ENCODE assay signal across 1 cellular context in genomic region chr6:30206152-30206551, GRCh38.
TF ChIP-seq lines count a peak whose summit lies in the region.

No MANE protein-coding gene starts in this region.

TF ChIP-seq in liver, 16 proteins besides CTCF, POLR2A, EP300 and RAD21:
- no peak for TF ChIP-seq ZBTB33 (IDR thresholded peaks at IDR 0.05)
- TF ChIP-seq, protein P1, sequence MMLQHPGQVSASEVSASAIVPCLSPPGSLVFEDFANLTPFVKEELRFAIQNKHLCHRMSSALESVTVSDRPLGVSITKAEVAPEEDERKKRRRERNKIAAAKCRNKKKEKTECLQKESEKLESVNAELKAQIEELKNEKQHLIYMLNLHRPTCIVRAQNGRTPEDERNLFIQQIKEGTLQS (IDR thresholded peaks at IDR 0.05) = no peak
- no peak for TF ChIP-seq SP1 (IDR thresholded peaks at IDR 0.05)
- no peak for TF ChIP-seq RXRA (IDR thresholded peaks at IDR 0.05)
- no peak for TF ChIP-seq FOXA2 (IDR thresholded peaks at IDR 0.05)
- TF ChIP-seq GABPA (IDR thresholded peaks at IDR 0.05 in 1 of 2, conservative IDR thresholded peaks at IDR 0.05 in 1 of 2) = no peak
- no peak for TF ChIP-seq TAF1 (conservative IDR thresholded peaks at IDR 0.05)
- no peak for TF ChIP-seq YY1 (IDR thresholded peaks at IDR 0.05)
- TF ChIP-seq REST (IDR thresholded peaks at IDR 0.05) = no peak
- TF ChIP-seq JUND (IDR thresholded peaks at IDR 0.05) = no peak
- no peak for TF ChIP-seq NR2F2 (IDR thresholded peaks at IDR 0.05)
TF ChIP-seq in liver: peak in this region for 0.
